ENCODE assay signal across 25 cellular contexts in genomic region chr4:135050086-135050717, GRCh38.
A peak's percentile ranks its signal among the peaks of the same experiment; 100 is the strongest.
DNase-seq lines count a peak whose midpoint lies in the region; ATAC-seq and TF ChIP-seq lines count a peak whose summit lies in the region.
"Had no signal": no experiment of that assay in that cellular context is flagged by ENCODE, and none has a peak within 500 bp of the region (broad histone marks: within the 10 kb centered on the region; RNA-seq: fewer than 3 reads in every experiment).

No MANE protein-coding gene starts in this region.

- ATAC-seq in Right ventricle myocardium inferior (no peak), HG02588 (IDR thresholded peaks at IDR 0.05; ENCODE audit: unreplicated experiment) (no peak), GM18519 (IDR thresholded peaks at IDR 0.05; ENCODE audit: low FRiP score, unreplicated experiment) (no peak)
- ATAC-seq: body of pancreas; foreskin keratinocyte; naive thymus-derived CD4-positive, alpha-beta T cell; PC-3; right cardiac atrium had no signal

- H3K79me2 ChIP-seq in fibroblast of lung (ENCODE audit: control insufficient read depth, insufficient read depth, low read length): no peaks in the 10 kb centered on the region

- no peak overlapping the region for H3K4me3 ChIP-seq in cardiac muscle cell
- no peak overlapping the region for H3K4me3 ChIP-seq in fibroblast of lung (replicated peaks in 1 of 4; ENCODE audit: control extremely low read depth in 1 of 4, insufficient read depth in 1 of 4, low read depth in 3 of 4, low read length in 4 of 4)
- H3K4me3 ChIP-seq: body of pancreas, coronary artery, ovary had no signal

- no peaks in the 10 kb centered on the region for H4K20me1 ChIP-seq in fibroblast of lung (ENCODE audit: control insufficient read depth, extremely low read depth, insufficient read depth, low read length)

- no peak overlapping the region for H3K9ac ChIP-seq in fibroblast of lung (ENCODE audit: insufficient read depth, low read length)

- peak in 1 of 2 donors; percentile 2 for DNase-seq in cardiac muscle cell (ENCODE audit: low read depth in 1 of 2, low spot score in 1 of 2)
- DNase-seq in Right ventricle myocardium inferior (ENCODE audit: missing footprints): no peak
- peak; percentile 0 for DNase-seq in NCI-H82 treated with DMSO at 0.1 percent for 48 hours (lab: John Stamatoyannopoulos, UW; ENCODE audit: unreplicated experiment)
- peak in 1 of 2 donors; percentile 4 for DNase-seq in fibroblast of lung (ENCODE audit: low read depth in 2 of 2)
- no peak for DNase-seq in DMS53 treated with DMSO at 0.1 percent for 48 hours (lab: John Stamatoyannopoulos, UW; ENCODE audit: unreplicated experiment)
- no peak for DNase-seq in epidermal melanocyte (ENCODE audit: insufficient read length, low spot score)
- DNase-seq: activated CD4-positive, alpha-beta T cell treated with anti-CD3 and anti-CD28 coated beads, Interleukin-2, amount 50 U/mL, for 1 hour; activated naive CD8-positive, alpha-beta T cell treated with anti-CD3 and anti-CD28 coated beads, Interleukin-2, amount 10 ng/mL, durations not matched to agents 7 days and 5 days; body of pancreas; foreskin keratinocyte; KBM-7; mesenchymal stem cell; naive thymus-derived CD4-positive, alpha-beta T cell; NCI-H1092; NCI-H526 treated with DMSO at 0.1 percent for 48 hours; ovary; PC-3; right cardiac atrium; SIG-M5; substantia nigra; WERI-Rb-1 had no signal

- H3K36me3 ChIP-seq in cardiac muscle cell (no peaks in the 10 kb centered on the region), fibroblast of lung (ENCODE audit: control insufficient read depth, insufficient read depth, low read length) (no peaks in the 10 kb centered on the region)
- H3K36me3 ChIP-seq: ovary, WERI-Rb-1 had no signal

- peaks cover 5% of the 10 kb centered on the region for H3K4me1 ChIP-seq in cardiac muscle cell (ENCODE audit: low read depth)
- H3K4me1 ChIP-seq in fibroblast of lung (ENCODE audit: control insufficient read depth, extremely low read depth, insufficient read depth, low read length): no peaks in the 10 kb centered on the region
- H3K4me1 ChIP-seq: body of pancreas, foreskin keratinocyte had no signal

- H3K27me3 ChIP-seq in cardiac muscle cell (no peaks in the 10 kb centered on the region), fibroblast of lung (ENCODE audit: control insufficient read depth, insufficient read depth, low read length) (no peaks in the 10 kb centered on the region)
- H3K27me3 ChIP-seq: body of pancreas, foreskin keratinocyte, ovary had no signal

- intact Hi-C loops in Right ventricle myocardium inferior (cut with DNase I): no loop called here

- no peaks in the 10 kb centered on the region for H3K9me3 ChIP-seq in cardiac muscle cell (ENCODE audit: low read depth)
- H3K9me3 ChIP-seq in fibroblast of lung (ENCODE audit: control insufficient read depth, insufficient read depth, low read depth, low read length): no peaks in the 10 kb centered on the region
- H3K9me3 ChIP-seq: body of pancreas, ovary had no signal

- H3K27ac ChIP-seq in cardiac muscle cell: peak overlapping the region; percentile 12
- H3K27ac ChIP-seq in fibroblast of lung (ENCODE audit: insufficient read depth, low read length): no peak overlapping the region
- H3K27ac ChIP-seq: body of pancreas, C4-2B, coronary artery, foreskin keratinocyte, ovary, WERI-Rb-1 had no signal

- TF ChIP-seq CTCF in cardiac muscle cell (IDR thresholded peaks at IDR 0.05; ENCODE audit: low read depth, low read length) (no peak), fibroblast of lung (conservative IDR thresholded peaks at IDR 0.05 in 1 of 2, IDR thresholded peaks at IDR 0.05 in 1 of 2; ENCODE audit: low read depth in 1 of 2, low read length in 2 of 2) (no peak)

- H2AFZ ChIP-seq in fibroblast of lung (ENCODE audit: low read length): peak overlapping the region; percentile 57

- H3K4me2 ChIP-seq in fibroblast of lung (ENCODE audit: extremely low read depth, insufficient read depth, low read length): peak overlapping the region; percentile 29
